10 cellular contexts compared by ENCODE assay signal in genomic region chr9:71916834-71917534, GRCh38. TPM values are rescaled to one million over a fixed set of nuclear protein-coding genes. Genes with fewer than 3 reads are reported as not detected.
DNase-seq lines count a peak whose midpoint lies in the region; ATAC-seq and TF ChIP-seq lines count a peak whose summit lies in the region.
"Had no signal": no experiment of that assay in that cellular context is flagged by ENCODE, and none has a peak within 500 bp of the region (broad histone marks: within the 10 kb centered on the region; RNA-seq: fewer than 3 reads in every experiment).

No MANE protein-coding gene starts in this region.

- no peaks in the 10 kb centered on the region for H3K9me3 ChIP-seq in colonic mucosa
- no peaks in the 10 kb centered on the region for H3K9me3 ChIP-seq in body of pancreas

- peak; percentile 35 for DNase-seq in colonic mucosa
- no peak for DNase-seq in body of pancreas
- DNase-seq in SHP77 treated with DMSO at 0.1 percent for 48 hours (lab: John Stamatoyannopoulos, UW) = no peak
- DNase-seq in osteocyte (ENCODE audit: extremely low spot score, unreplicated experiment) = no peak
- DNase-seq in chondrocyte (ENCODE audit: low spot score) = no peak
- DNase-seq: activated effector memory CD4-positive, alpha-beta T cell treated with Interleukin-2 at 50 U/mL for 16 hours; immature natural killer cell had no signal

- intact Hi-C loops in colonic mucosa (cut with DNase I) = no loop called here
- intact Hi-C loops in body of pancreas (cut with DNase I) = no loop called here

- H3K36me3 Mint-ChIP-seq in osteocyte (ENCODE audit: unreplicated experiment) = peaks cover 6% of the 10 kb centered on the region
- no peaks in the 10 kb centered on the region for H3K36me3 Mint-ChIP-seq in chondrocyte (ENCODE audit: low read depth)

- ATAC-seq in GM18520 (IDR thresholded peaks at IDR 0.05; ENCODE audit: unreplicated experiment) (peak; percentile 62), GM21360 (IDR thresholded peaks at IDR 0.05; ENCODE audit: unreplicated experiment) (peak; percentile 90), HG03066 (IDR thresholded peaks at IDR 0.05; ENCODE audit: low read depth, unreplicated experiment) (peak; percentile 67), body of pancreas (no peak)

- TF ChIP-seq POLR2A in body of pancreas (IDR thresholded peaks at IDR 0.05) = no peak

- TF ChIP-seq CTCF in colonic mucosa (IDR thresholded peaks at IDR 0.05) = no peak
- TF ChIP-seq CTCF in body of pancreas (IDR thresholded peaks at IDR 0.05) = no peak
- TF ChIP-seq CTCF in osteocyte (IDR thresholded peaks at IDR 0.05) = no peak
- no peak for TF ChIP-seq CTCF in chondrocyte (IDR thresholded peaks at IDR 0.05)

- no peak overlapping the region for H3K4me3 Mint-ChIP-seq in osteocyte (ENCODE audit: unreplicated experiment)
- H3K4me3 Mint-ChIP-seq in chondrocyte (ENCODE audit: unreplicated experiment) = no peak overlapping the region
- H3K4me3 Mint-ChIP-seq: immature natural killer cell had no signal

- H3K27ac ChIP-seq in colonic mucosa = no peak overlapping the region
- no peak overlapping the region for H3K27ac ChIP-seq in body of pancreas

- H3K27me3 Mint-ChIP-seq in osteocyte (ENCODE audit: unreplicated experiment) = no peaks in the 10 kb centered on the region
- H3K27me3 Mint-ChIP-seq in chondrocyte (ENCODE audit: low read depth) = no peaks in the 10 kb centered on the region

- H3K4me1 Mint-ChIP-seq in osteocyte (ENCODE audit: unreplicated experiment) = peaks cover 33% of the 10 kb centered on the region
- H3K4me1 Mint-ChIP-seq in chondrocyte (ENCODE audit: low read depth) = peaks cover 41% of the 10 kb centered on the region

- H3K27me3 ChIP-seq in colonic mucosa (no peaks in the 10 kb centered on the region), body of pancreas (no peaks in the 10 kb centered on the region)

- no peak overlapping the region for H3K9ac ChIP-seq in colonic mucosa (ENCODE audit: low read depth in 2 of 2, low read length in 2 of 2)

- H3K4me1 ChIP-seq in colonic mucosa = no peaks in the 10 kb centered on the region
- H3K4me1 ChIP-seq in body of pancreas = peaks cover 15% of the 10 kb centered on the region

- H3K36me3 ChIP-seq in colonic mucosa = no peaks in the 10 kb centered on the region
- no peaks in the 10 kb centered on the region for H3K36me3 ChIP-seq in body of pancreas (replicated peaks in 1 of 2; ENCODE audit: insufficient read depth in 1 of 2, low read depth in 2 of 2)

- H3K27ac Mint-ChIP-seq in osteocyte (ENCODE audit: unreplicated experiment) = no peak overlapping the region
- H3K27ac Mint-ChIP-seq in chondrocyte (ENCODE audit: unreplicated experiment) = no peak overlapping the region
- H3K27ac Mint-ChIP-seq: immature natural killer cell had no signal

- H3K4me3 ChIP-seq in colonic mucosa (no peak overlapping the region), body of pancreas (no peak overlapping the region)

- H3K9me3 Mint-ChIP-seq in osteocyte (ENCODE audit: unreplicated experiment) (no peaks in the 10 kb centered on the region), chondrocyte (ENCODE audit: low read depth) (no peaks in the 10 kb centered on the region)
- H3K9me3 Mint-ChIP-seq: immature natural killer cell had no signal

RNA-seq across cellular contexts. Expression of gene C9orf85, which starts 5.5 kb away (rescaled TPM):
- total RNA-seq in colonic mucosa = 10 to 100 TPM; 12.2 to 12.5 TPM
- total RNA-seq in body of pancreas = 1 to 10 TPM; 6.0 to 6.6 TPM
- total RNA-seq in osteocyte = 10.8 and 11.6 TPM in 2 replicates
- total RNA-seq in chondrocyte = 8.5 to 10.0 TPM (median 8.5 TPM) in 3 replicates

RNA-seq across cellular contexts. Expression of gene ABHD17B, which starts 6.0 kb away (rescaled TPM):
- total RNA-seq in colonic mucosa = 10 to 100 TPM; 20.6 to 33.6 TPM
- 1 to 10 TPM; 6.0 to 9.6 TPM for total RNA-seq in body of pancreas
- total RNA-seq in osteocyte = 15.6 and 16.2 TPM in 2 replicates
- total RNA-seq in chondrocyte = 12.2 to 14.2 TPM (median 12.5 TPM) in 3 replicates
